In the genomic region with DNA sequence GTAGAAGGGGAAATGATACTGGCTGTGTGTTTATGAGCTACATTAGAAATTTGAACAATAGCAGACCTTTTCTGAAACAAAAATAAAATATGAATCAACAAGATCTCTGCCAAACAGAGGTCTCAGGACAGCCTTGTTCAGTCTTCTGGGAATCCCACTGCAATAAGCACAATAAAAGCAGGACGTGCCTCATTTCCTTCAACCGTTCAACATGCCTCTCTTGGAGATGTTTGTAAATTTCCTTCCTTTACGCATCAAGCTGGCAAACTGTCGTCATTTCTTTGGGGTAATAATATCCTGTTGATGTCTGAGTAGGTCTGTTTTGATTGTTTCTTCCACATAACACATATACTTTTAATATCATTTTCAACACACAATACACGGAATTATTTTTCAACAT, we compare ENCODE assay signal across 9 cellular contexts.
DNase-seq lines count a peak whose midpoint lies in the region; ATAC-seq, FAIRE-seq and TF ChIP-seq lines count a peak whose summit lies in the region.
"Had no signal": no experiment of that assay in that cellular context is flagged by ENCODE, and none has a peak within 500 bp of the region (broad histone marks: within the 10 kb centered on the region; RNA-seq: fewer than 3 reads in every experiment).

No MANE protein-coding gene starts in this region.

- TF ChIP-seq EP300 in sigmoid colon (IDR thresholded peaks at IDR 0.05), result peak; percentile 28 to 81 (median 51)

- H3K27me3 ChIP-seq in sigmoid colon, result no peaks in the 10 kb centered on the region

- no peaks in the 10 kb centered on the region for H3K9me3 ChIP-seq in T-helper 17 cell (ENCODE audit: control insufficient read depth, low read length, poor library complexity, severe bottlenecking)
- H3K9me3 ChIP-seq in sigmoid colon, result no peaks in the 10 kb centered on the region

- H3K4me3 Mint-ChIP-seq in T-helper 17 cell (no peak overlapping the region), Calu3 (ENCODE audit: low read depth, unreplicated experiment) (no peak overlapping the region)

- no peaks in the 10 kb centered on the region for H3K36me3 Mint-ChIP-seq in T-helper 17 cell (ENCODE audit: low read depth)
- H3K36me3 Mint-ChIP-seq in Calu3 (ENCODE audit: insufficient read depth, unreplicated experiment), result no peaks in the 10 kb centered on the region

- 37 to 54% methylated on average over 5 of the region's 5 CpGs for WGBS in sigmoid colon, 2 donors

- peak; percentile 41 for ATAC-seq in T-helper 17 cell
- ATAC-seq in HG03521 (IDR thresholded peaks at IDR 0.05; ENCODE audit: unreplicated experiment), result no peak
- no peak for ATAC-seq in GM18520 (IDR thresholded peaks at IDR 0.05; ENCODE audit: unreplicated experiment)

- H3K36me3 ChIP-seq in sigmoid colon, result no peaks in the 10 kb centered on the region

- H3K4me3 ChIP-seq in sigmoid colon, result peak overlapping the region in 1 of 4 donors; percentile 1

- no peaks in the 10 kb centered on the region for H3K9me3 Mint-ChIP-seq in Calu3 (ENCODE audit: low read depth, unreplicated experiment)

- TF ChIP-seq POLR2A in GM12892 (IDR thresholded peaks at IDR 0.05; ENCODE audit: low read depth, low read length) (no peak), sigmoid colon (IDR thresholded peaks at IDR 0.05) (no peak)

- H3K4me1 Mint-ChIP-seq in T-helper 17 cell, result peaks cover 4% of the 10 kb centered on the region
- H3K4me1 Mint-ChIP-seq in Calu3 (ENCODE audit: low read depth, unreplicated experiment), result no peaks in the 10 kb centered on the region

- peaks cover 0 to 16% (median 9%) of the 10 kb centered on the region in 4 donors for H3K4me1 ChIP-seq in sigmoid colon

- H3K27ac Mint-ChIP-seq in T-helper 17 cell, result no peak overlapping the region
- H3K27ac Mint-ChIP-seq in Calu3 (ENCODE audit: unreplicated experiment), result no peak overlapping the region

- TF ChIP-seq CTCF in sigmoid colon (IDR thresholded peaks at IDR 0.05), result no peak
- TF ChIP-seq CTCF in Calu3 (IDR thresholded peaks at IDR 0.05; ENCODE audit: unreplicated experiment), result no peak

- peak; percentile 38 for FAIRE-seq in GM12892 (lab: Jason Lieb, UNC)

- H3K27me3 Mint-ChIP-seq in T-helper 17 cell (peaks cover 9% of the 10 kb centered on the region), Calu3 (ENCODE audit: unreplicated experiment) (no peaks in the 10 kb centered on the region)

- intact Hi-C loops in sigmoid colon (cut with DNase I), result no loop called here
- intact Hi-C loops in Calu3 (cut with micrococcal nuclease; ENCODE audit: unreplicated experiment), result no loop called here

- peak overlapping the region; percentile 38 to 65 (median 52) for H3K27ac ChIP-seq in sigmoid colon

- CTCF ChIA-PET in Calu3 (lab: Charles Lee), result interaction anchor here (0.8 kb wide), 1 partner anchor 365 kb away, joined by 5 read pairs; no protein-coding TSS in a partner anchor

- BruUV-seq in Calu3 (replicated peaks; lab: Mats Ljungman, UMichigan), result no TSS peak

- no peak for DNase-seq in GM12892 (ENCODE audit: insufficient read length)
- no peak for DNase-seq in T-helper 17 cell
- DNase-seq in glomerular endothelial cell (ENCODE audit: extremely low read depth, low read depth, low spot score), result peak; percentile 100
- DNase-seq in sigmoid colon, result no peak
- no peak for DNase-seq in Calu3
- no peak for DNase-seq in stimulated activated CD8-positive, alpha-beta memory T cell treated with anti-CD3 and anti-CD28 coated beads, Interleukin-4, amount 100 ng/mL, for 48 hours
- DNase-seq: cortex of kidney had no signal
